11 cellular contexts compared by ENCODE assay signal in the genomic region with DNA sequence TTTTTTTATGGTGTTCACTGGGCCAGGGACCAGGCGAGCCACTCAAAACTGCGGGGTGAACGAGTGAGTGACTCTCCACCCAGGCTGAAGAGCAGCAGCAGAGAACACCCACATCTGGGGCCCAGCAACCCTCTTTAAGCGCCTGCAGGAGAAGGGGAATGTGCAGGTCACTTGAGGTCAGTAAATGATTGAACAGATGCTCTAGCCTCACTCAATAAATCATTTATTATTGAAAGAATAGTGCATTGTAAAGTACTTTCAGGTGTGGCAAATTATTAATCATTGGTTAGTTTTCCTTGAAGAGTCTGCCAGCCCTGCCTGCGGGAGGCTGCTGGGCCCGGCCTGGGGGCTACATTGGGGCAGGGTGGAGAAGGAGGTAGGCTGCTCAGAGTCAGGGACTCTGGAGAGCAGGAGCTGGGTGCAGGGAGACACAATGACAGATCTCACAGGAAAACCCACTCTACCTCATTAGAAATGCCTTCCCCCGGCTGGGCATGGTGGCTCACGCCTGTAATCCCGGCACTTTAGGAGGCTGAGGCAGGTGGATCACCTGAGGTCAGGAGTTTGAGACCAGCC. TPM values are rescaled to one million over a fixed set of nuclear protein-coding genes. Genes with fewer than 3 reads are reported as not detected.
DNase-seq lines count a peak whose midpoint lies in the region; ATAC-seq lines count a peak whose summit lies in the region.
"Had no signal": no experiment of that assay in that cellular context is flagged by ENCODE, and none has a peak within 500 bp of the region (broad histone marks: within the 10 kb centered on the region; RNA-seq: fewer than 3 reads in every experiment).

No MANE protein-coding gene starts in this region.

- peak; percentile 70 for ATAC-seq in GM19372 (IDR thresholded peaks at IDR 0.05; ENCODE audit: low read depth, unreplicated experiment)
- peak; percentile 47 for ATAC-seq in HG02763 (IDR thresholded peaks at IDR 0.05; ENCODE audit: unreplicated experiment)
- ATAC-seq in stimulated activated naive CD8-positive, alpha-beta T cell treated with anti-CD3 and anti-CD28 coated beads, Interleukin-15, Interleukin-2, amounts not matched to agents 100 U/mL and 50 U/mL, for 24 hours = no peak
- ATAC-seq: sciatic nerve had no signal

- DNase-seq in HK-2 (ENCODE audit: unreplicated experiment) (peak; percentile 71), renal cortical epithelial cell (ENCODE audit: low read depth) (peak; percentile 98), germinal center (ENCODE audit: low spot score) (no peak), amygdala (lab: John Stamatoyannopoulos, UW) (no peak)
- DNase-seq in activated CD8-positive, alpha-beta memory T cell treated with anti-CD3 and anti-CD28 coated beads for 24 hours = no peak
- no peak for DNase-seq in stimulated activated naive CD8-positive, alpha-beta T cell treated with anti-CD3 and anti-CD28 coated beads, Interleukin-15, Interleukin-2, amounts not matched to agents 100 U/mL and 50 U/mL, for 24 hours
- DNase-seq: cortex of kidney, islet precursor cell had no signal

RNA-seq across cellular contexts. Expression of a gene that starts 42.5 kb away (rescaled TPM):
- 77.4 and 145 TPM in 2 replicates for total RNA-seq in renal cortical epithelial cell

Comparison
In these comparisons a context has a peak if more than half of its experiments do, and no peak if none do; other contexts are left out.
1. DNase-seq: peak in HK-2 (single experiment) and renal cortical epithelial cell (single experiment); none in germinal center (single experiment), activated CD8-positive, alpha-beta memory T cell treated with anti-CD3 and anti-CD28 coated beads for 24 hours (single experiment), stimulated activated naive CD8-positive, alpha-beta T cell treated with anti-CD3 and anti-CD28 coated beads, Interleukin-15, Interleukin-2, amounts not matched to agents 100 U/mL and 50 U/mL, for 24 hours (single experiment) and amygdala (0 of 56).